8 cellular contexts compared by ENCODE assay signal in genomic region chr2:213152065-213152794, GRCh38. TPM values are rescaled to one million over a fixed set of nuclear protein-coding genes. Genes with fewer than 3 reads are reported as not detected.
DNase-seq lines count a peak whose midpoint lies in the region; ATAC-seq and TF ChIP-seq lines count a peak whose summit lies in the region.

No MANE protein-coding gene starts in this region.

- intact Hi-C loops in activated CD8-positive, alpha-beta T cell treated with anti-CD3 and anti-CD28 coated beads for 36 hours (cut with micrococcal nuclease): loop anchor here (2.0 to 5.0 kb wide), 6 partner anchors 35 to 465 kb away; no protein-coding TSS in a partner anchor
- intact Hi-C loops in esophagus squamous epithelium (cut with DNase I): loop anchor here (5.0 to 10.0 kb wide), 2 partner anchors 377 to 465 kb away; no protein-coding TSS in a partner anchor

- 1 to 3% methylated on average over 5 to 13 of the region's 39 CpGs for WGBS in esophagus squamous epithelium, 2 donors

- no peaks in the 10 kb centered on the region for H3K9me3 ChIP-seq in esophagus squamous epithelium
- H3K9me3 ChIP-seq in muscle layer of duodenum (ENCODE audit: control insufficient read depth in 1 of 2, low read length in 2 of 2): no peaks in the 10 kb centered on the region
- no peaks in the 10 kb centered on the region for H3K9me3 ChIP-seq in thoracic aorta

- ATAC-seq in activated CD8-positive, alpha-beta T cell treated with anti-CD3 and anti-CD28 coated beads for 36 hours: peak; percentile 9
- peak; percentile 49 for ATAC-seq in thoracic aorta (ENCODE audit: insufficient number of reproducible peaks, low FRiP score, low read depth)

- peaks cover 6% of the 10 kb centered on the region for H3K36me3 Mint-ChIP-seq in activated CD8-positive, alpha-beta T cell treated with anti-CD3 and anti-CD28 coated beads for 36 hours (ENCODE audit: low read depth)

- POLR2A ChIA-PET in HEK293T (lab: Yijun Ruan, JAX): no interaction called here
- POLR2A ChIA-PET in activated CD8-positive, alpha-beta T cell treated with anti-CD3 and anti-CD28 coated beads for 36 hours (lab: Charles Lee): interaction anchor here (0.6 to 3.2 kb wide), 6 partner anchors 22 to 289 kb away, joined by 3 to 14 read pairs (median 4); no protein-coding TSS in a partner anchor

- peak; percentile 4 for TF ChIP-seq CTCF in NB4 (IDR thresholded peaks at IDR 0.05; ENCODE audit: low read depth, low read length)
- TF ChIP-seq CTCF in activated CD8-positive, alpha-beta T cell treated with anti-CD3 and anti-CD28 coated beads for 36 hours (IDR thresholded peaks at IDR 0.05): no peak
- TF ChIP-seq CTCF in esophagus squamous epithelium (IDR thresholded peaks at IDR 0.05): peak in 5 of 6 experiments; percentile 26 to 55 (median 43)
- TF ChIP-seq CTCF in thoracic aorta (IDR thresholded peaks at IDR 0.05): peak; percentile 42

- H3K36me3 ChIP-seq in esophagus squamous epithelium: no peaks in the 10 kb centered on the region
- no peaks in the 10 kb centered on the region for H3K36me3 ChIP-seq in muscle layer of duodenum (ENCODE audit: control insufficient read depth in 1 of 2, insufficient read depth in 2 of 2, low read length in 2 of 2)
- no peaks in the 10 kb centered on the region for H3K36me3 ChIP-seq in thoracic aorta

- H3K27ac Mint-ChIP-seq in activated CD8-positive, alpha-beta T cell treated with anti-CD3 and anti-CD28 coated beads for 36 hours: peak overlapping the region; percentile 87

- peaks cover 42% of the 10 kb centered on the region for H3K4me1 Mint-ChIP-seq in activated CD8-positive, alpha-beta T cell treated with anti-CD3 and anti-CD28 coated beads for 36 hours (ENCODE audit: low read depth)

- DNase-seq in stimulated activated CD4-positive, alpha-beta T cell treated with anti-CD3 and anti-CD28 coated beads, Interleukin-12 subunit alpha, Interleukin-12 subunit beta, amount 100 ng/mL, for 48 hours (ENCODE audit: low read depth in 2 of 3, low spot score in 1 of 3): peak; percentile 3 to 13 (median 3)
- no peak for DNase-seq in stimulated activated CD4-positive, alpha-beta T cell treated with anti-CD3 and anti-CD28 coated beads, Interleukin-12 subunit alpha, Interleukin-12 subunit beta, amount 100 ng/mL, for 4 hours
- DNase-seq in HEK293T (ENCODE audit: extremely low spot score) (peak; percentile 42), NB4 (ENCODE audit: low read depth) (peak; percentile 57), esophagus squamous epithelium (lab: John Stamatoyannopoulos, UW) (no peak), thoracic aorta (ENCODE audit: low spot score) (peak; percentile 7)
- no peak for DNase-seq in activated CD8-positive, alpha-beta T cell treated with anti-CD3 and anti-CD28 coated beads for 36 hours

- H3K27me3 ChIP-seq in esophagus squamous epithelium (no peaks in the 10 kb centered on the region), muscle layer of duodenum (ENCODE audit: low read depth, low read length) (no peaks in the 10 kb centered on the region), thoracic aorta (replicated peaks; ENCODE audit: insufficient read depth) (no peaks in the 10 kb centered on the region)

- no peaks in the 10 kb centered on the region for H3K9me3 Mint-ChIP-seq in activated CD8-positive, alpha-beta T cell treated with anti-CD3 and anti-CD28 coated beads for 36 hours

- H3K4me3 Mint-ChIP-seq in activated CD8-positive, alpha-beta T cell treated with anti-CD3 and anti-CD28 coated beads for 36 hours: peak overlapping the region; percentile 83

- H3K4me1 ChIP-seq in esophagus squamous epithelium (peaks cover 0 to 48% (median 17%) of the 10 kb centered on the region in 3 donors), muscle layer of duodenum (ENCODE audit: control insufficient read depth in 1 of 2, insufficient read depth in 2 of 2, low read length in 2 of 2) (peaks cover 0 to 13% of the 10 kb centered on the region in 2 donors), thoracic aorta (ENCODE audit: control insufficient read depth in 1 of 2, low read depth in 2 of 2) (peaks cover 7 to 37% of the 10 kb centered on the region in 2 donors)

- H3K4me3 ChIP-seq in NB4 (ENCODE audit: low read depth, low read length): peak overlapping the region; percentile 65
- peak overlapping the region; percentile 85 to 99 (median 90) for H3K4me3 ChIP-seq in esophagus squamous epithelium
- H3K4me3 ChIP-seq in muscle layer of duodenum (ENCODE audit: low read depth in 1 of 2, low read length in 2 of 2): peak overlapping the region; percentile 79 to 87
- peak overlapping the region; percentile 97 for H3K4me3 ChIP-seq in thoracic aorta

- H3K27me3 Mint-ChIP-seq in activated CD8-positive, alpha-beta T cell treated with anti-CD3 and anti-CD28 coated beads for 36 hours: peaks cover 12% of the 10 kb centered on the region

- TF ChIP-seq POLR2A in NB4 (IDR thresholded peaks at IDR 0.05; ENCODE audit: extremely low read depth, insufficient read length): no peak
- no peak for TF ChIP-seq POLR2A in esophagus squamous epithelium (IDR thresholded peaks at IDR 0.05)

- H3K27ac ChIP-seq in esophagus squamous epithelium (peak overlapping the region; percentile 98 to 99 (median 98)), muscle layer of duodenum (ENCODE audit: low read length) (peak overlapping the region; percentile 78), thoracic aorta (peak overlapping the region; percentile 95 to 97)

- CTCF ChIA-PET in HEK293T (lab: Yijun Ruan, JAX): interaction anchor here (0.7 kb wide), 1 partner anchor 191 kb away, joined by 8 read pairs; no protein-coding TSS in a partner anchor
- CTCF ChIA-PET in activated CD8-positive, alpha-beta T cell treated with anti-CD3 and anti-CD28 coated beads for 36 hours (lab: Charles Lee): interaction anchor here (0.8 to 2.4 kb wide), 10 partner anchors 8 to 375 kb away, joined by 3 to 36 read pairs (median 6); no protein-coding TSS in a partner anchor

TF ChIP-seq in HEK293T, 16 proteins besides CTCF, POLR2A, EP300 and RAD21:
- TF ChIP-seq L3MBTL2 (conservative IDR thresholded peaks at IDR 0.05) (0 out of 2 replicates have a peak, but pooled peaks have one; percentile 22), CTBP1 (IDR thresholded peaks at IDR 0.05; ENCODE audit: borderline replicate concordance) (no peak), PKNOX1 (IDR thresholded peaks at IDR 0.05) (peak; percentile 35)

RNA-seq across cellular contexts. Expression of gene IKZF2, which starts 0.8 kb away (rescaled TPM):
- 10 to 100 TPM; 24.4 to 28.7 TPM for total RNA-seq in activated CD8-positive, alpha-beta T cell treated with anti-CD3 and anti-CD28 coated beads for 36 hours
- total RNA-seq in esophagus squamous epithelium (10 to 100 TPM; 44.1 to 96.1 (median 78.6) TPM), thoracic aorta (10 to 100 TPM; 16.2 to 26.5 TPM)

Comparison
In these comparisons a context has a peak if more than half of its experiments do, and no peak if none do; other contexts are left out.
1. DNase-seq: peak in stimulated activated CD4-positive, alpha-beta T cell treated with anti-CD3 and anti-CD28 coated beads, Interleukin-12 subunit alpha, Interleukin-12 subunit beta, amount 100 ng/mL, for 48 hours (3 of 3), HEK293T (single experiment), NB4 (single experiment) and thoracic aorta (single experiment); none in stimulated activated CD4-positive, alpha-beta T cell treated with anti-CD3 and anti-CD28 coated beads, Interleukin-12 subunit alpha, Interleukin-12 subunit beta, amount 100 ng/mL, for 4 hours (single experiment), activated CD8-positive, alpha-beta T cell treated with anti-CD3 and anti-CD28 coated beads for 36 hours (single experiment) and esophagus squamous epithelium (single experiment).
2. Peak in every context shown above with its lines, with median percentiles within 50 percentile points of each other: H3K4me3 ChIP-seq and H3K27ac ChIP-seq.